Comparison of ENCODE assay signal across 22 cellular contexts in genomic region chr7:75795831-75796285, GRCh38. TPM values are rescaled to one million over a fixed set of nuclear protein-coding genes. Genes with fewer than 3 reads are reported as not detected.
DNase-seq lines count a peak whose midpoint lies in the region; ATAC-seq and TF ChIP-seq lines count a peak whose summit lies in the region.
"Had no signal": no experiment of that assay in that cellular context is flagged by ENCODE, and none has a peak within 500 bp of the region (broad histone marks: within the 10 kb centered on the region; RNA-seq: fewer than 3 reads in every experiment).

No MANE protein-coding gene starts in this region.

- in situ Hi-C loops in GM23248 (cut with MboI): no loop called here

- H3K4me2 ChIP-seq in GM23248 (ENCODE audit: unreplicated experiment): no peak overlapping the region

- no peak overlapping the region for H3K9ac ChIP-seq in duodenal mucosa (ENCODE audit: low read depth in 1 of 2, low read length in 2 of 2)
- no peak overlapping the region for H3K9ac ChIP-seq in GM23248

- H3K36me3 ChIP-seq in duodenal mucosa (ENCODE audit: control insufficient read depth in 1 of 2, insufficient read depth in 2 of 2, low read length in 2 of 2): no peaks in the 10 kb centered on the region
- no peaks in the 10 kb centered on the region for H3K36me3 ChIP-seq in tibial artery
- H3K36me3 ChIP-seq in GM23248 (ENCODE audit: low read depth): no peaks in the 10 kb centered on the region
- H3K36me3 ChIP-seq: BLaER1 treated with 17β-estradiol and CSF1 and Interleukin-3, amounts not matched to agents 10 nM and 100 nM; SJSA1 had no signal

- no peaks in the 10 kb centered on the region for H3F3A ChIP-seq in GM23248 (ENCODE audit: insufficient read depth)

- DNase-seq in NOMO-1 treated with dmso at 0.1 percent for 144 hours (lab: John Stamatoyannopoulos, UW; ENCODE audit: unreplicated experiment) (peak; percentile 79), mucosa of gallbladder (ENCODE audit: low spot score) (peak; percentile 42), tibial artery (peak; percentile 83 to 90), NCI-H226 (no peak), GM23248 (no peak), GM10266 (ENCODE audit: extremely low spot score) (no peak)
- DNase-seq: activated T-cell treated with anti-CD3 and anti-CD28 coated beads, Interleukin-2, amount 50 U/mL, for 24 hours; effector CD4-positive, alpha-beta T cell; glutamatergic neuron; NCI-H1417; NCI-H526; stimulated activated CD4-positive, alpha-beta T cell treated with anti-CD3 and anti-CD28 coated beads, Interleukin-2, amount 100 ng/mL, for 48 hours had no signal

- no peaks in the 10 kb centered on the region for H3K27me3 ChIP-seq in duodenal mucosa (ENCODE audit: control insufficient read depth in 1 of 2, insufficient read depth in 2 of 2, low read length in 2 of 2)
- H3K27me3 ChIP-seq in tibial artery: peaks cover 0 to 16% of the 10 kb centered on the region in 2 donors
- no peaks in the 10 kb centered on the region; the same call in 1 of the 2 replicates for H3K27me3 ChIP-seq in GM23248 (replicated peaks; ENCODE audit: insufficient read depth)
- H3K27me3 ChIP-seq: BLaER1 treated with 17β-estradiol and CSF1 and Interleukin-3, amounts not matched to agents 10 nM and 100 nM; SJSA1 had no signal

- H3K4me3 ChIP-seq in duodenal mucosa (ENCODE audit: low read depth in 1 of 2, low read length in 2 of 2) (no peak overlapping the region), tibial artery (no peak overlapping the region), GM23248 (no peak overlapping the region)
- H3K4me3 ChIP-seq: BLaER1 treated with 17β-estradiol and CSF1 and Interleukin-3, amounts not matched to agents 10 nM and 100 nM; SJSA1 had no signal

- H3K4me1 ChIP-seq in duodenal mucosa (ENCODE audit: control insufficient read depth in 1 of 2, insufficient read depth in 2 of 2, low read length in 2 of 2): peaks cover 0 to 11% of the 10 kb centered on the region in 2 donors
- peaks cover 0 to 4% (median 0%) of the 10 kb centered on the region in 4 donors for H3K4me1 ChIP-seq in tibial artery
- H3K4me1 ChIP-seq in GM23248 (ENCODE audit: insufficient read depth): peaks cover 7% of the 10 kb centered on the region; the same call in 1 of the 2 replicates

- TF ChIP-seq CTCF in tibial artery (IDR thresholded peaks at IDR 0.05): no peak
- TF ChIP-seq CTCF in GM10266 (IDR thresholded peaks at IDR 0.05; ENCODE audit: control insufficient read depth, insufficient read depth, low read depth, missing control alignments): no peak

- intact Hi-C loops in tibial artery (cut with DNase I; ENCODE audit: low total_unique reads): no loop called here

- no peak overlapping the region for H2AFZ ChIP-seq in GM23248

- no peaks in the 10 kb centered on the region for H3K9me3 ChIP-seq in duodenal mucosa (ENCODE audit: control insufficient read depth in 1 of 2, low read length in 2 of 2)
- H3K9me3 ChIP-seq in tibial artery: no peaks in the 10 kb centered on the region
- no peaks in the 10 kb centered on the region for H3K9me3 ChIP-seq in GM23248 (ENCODE audit: low read depth)
- H3K9me3 ChIP-seq: BLaER1 treated with 17β-estradiol and CSF1 and Interleukin-3, amounts not matched to agents 10 nM and 100 nM; SJSA1 had no signal

- H3K27ac ChIP-seq in duodenal mucosa (ENCODE audit: low read depth, low read length) (peak overlapping the region; percentile 27), tibial artery (no peak overlapping the region), GM23248 (no peak overlapping the region)
- H3K27ac ChIP-seq: SJSA1 had no signal

- H3K9me2 ChIP-seq in GM23248 (ENCODE audit: insufficient read depth): no peaks in the 10 kb centered on the region

- ATAC-seq in GM18520 (IDR thresholded peaks at IDR 0.05; ENCODE audit: unreplicated experiment): no peak
- ATAC-seq: activated CD4-positive, CD25-positive, alpha-beta regulatory T cell treated with anti-CD3 and anti-CD28 coated beads, Interleukin-2, amount 50 U/mL, for 24 hours; HCT116; stimulated activated memory B cell treated with anti-CD40 and anti-IgM and Interleukin-4, amounts not matched to agents 10 μg/mL and 1 μg/mL and 100 μg/mL, for 72 hours had no signal

- no peaks in the 10 kb centered on the region for H4K20me1 ChIP-seq in GM23248 (ENCODE audit: insufficient read depth)
- H4K20me1 ChIP-seq: BLaER1 treated with 17β-estradiol and CSF1 and Interleukin-3, amounts not matched to agents 10 nM and 100 nM had no signal

- WGBS in GM23248 (ENCODE audit: low coverage in 1 of 2, low lambda C conversion rate in 2 of 2, missing lambda C conversion rate in 2 of 2), 2 experiments: 67 to 68% methylated on average over 9 of the region's 9 CpGs

- no peaks in the 10 kb centered on the region for H3K79me2 ChIP-seq in GM23248 (ENCODE audit: insufficient read depth)

RNA-seq across cellular contexts. Expression of gene CCL24, which starts 17.7 kb away (rescaled TPM):
- total RNA-seq in mucosa of gallbladder: 0.92 TPM
- not detected in 2 replicates for total RNA-seq in GM23248 (2014; rRNA removed; shearing (Covaris generic))
- not detected in 2 replicates for polyA plus RNA-seq in GM23248 (2016; fragmentation: Nextera tagmentation; extraction: Ambion mirVana)
- total RNA-seq: astrocyte, lung microvascular endothelial cell, osteocyte had no signal

RNA-seq across cellular contexts. Expression of gene CCL26, which starts 23.8 kb away (rescaled TPM):
- 0.89 TPM for total RNA-seq in mucosa of gallbladder
- total RNA-seq in GM23248 (2014; rRNA removed; shearing (Covaris generic)): not detected in 2 replicates
- 2.2 and 2.3 TPM in 2 replicates for polyA plus RNA-seq in GM23248 (2016; fragmentation: Nextera tagmentation; extraction: Ambion mirVana)
- total RNA-seq: astrocyte, lung microvascular endothelial cell, osteocyte had no signal

RNA-seq across cellular contexts. Expression of gene HIP1, which starts 57.1 kb away (rescaled TPM):
- 19.3 TPM for total RNA-seq in mucosa of gallbladder
- total RNA-seq in GM23248 (2014; rRNA removed; shearing (Covaris generic)): 12.8 and 13.6 TPM in 2 replicates
- polyA plus RNA-seq in GM23248 (2016; fragmentation: Nextera tagmentation; extraction: Ambion mirVana): 6.1 and 6.2 TPM in 2 replicates

Comparison
In these comparisons a context has a peak if more than half of its experiments do, and no peak if none do; other contexts are left out.
1. DNase-seq: peak in NOMO-1 treated with dmso at 0.1 percent for 144 hours (single experiment), mucosa of gallbladder (single experiment) and tibial artery (2 of 2); none in NCI-H226 (single experiment), GM23248 (single experiment) and GM10266 (single experiment).